ENCODE assay signal across 8 cellular contexts in genomic region chr3:25897019-25897418, GRCh38.
DNase-seq lines count a peak whose midpoint lies in the region; ATAC-seq and TF ChIP-seq lines count a peak whose summit lies in the region.

No MANE protein-coding gene starts in this region.

- H3K4me1 Mint-ChIP-seq in activated CD8-positive, alpha-beta T cell treated with anti-CD3 and anti-CD28 coated beads for 36 hours (ENCODE audit: low read depth): peaks cover 4% of the 10 kb centered on the region
- peaks cover 5% of the 10 kb centered on the region for H3K4me1 Mint-ChIP-seq in activated CD8-positive, alpha-beta T cell treated with anti-CD3 and anti-CD28 coated beads, Interleukin-2, amount 10 ng/mL, durations not matched to agents 7 days and 5 days (ENCODE audit: low read depth)
- H3K4me1 Mint-ChIP-seq in nephron progenitor cell: no peaks in the 10 kb centered on the region

- peak; percentile 23 for DNase-seq in activated CD8-positive, alpha-beta T cell treated with anti-CD3 and anti-CD28 coated beads for 36 hours
- DNase-seq in activated CD8-positive, alpha-beta T cell treated with anti-CD3 and anti-CD28 coated beads, Interleukin-2, amount 10 ng/mL, durations not matched to agents 7 days and 5 days: no peak
- peak; percentile 33 for DNase-seq in RPMI7951 (ENCODE audit: low read depth)
- peak; percentile 31 for DNase-seq in nephron progenitor cell
- DNase-seq in SKM-1 (lab: John Stamatoyannopoulos, UW; ENCODE audit: unreplicated experiment): no peak
- DNase-seq in activated CD4-positive, alpha-beta T cell treated with anti-CD3 and anti-CD28 coated beads, Interleukin-2, amount 50 U/mL, for 48 hours: no peak

- H3K9me3 Mint-ChIP-seq in activated CD8-positive, alpha-beta T cell treated with anti-CD3 and anti-CD28 coated beads for 36 hours: no peaks in the 10 kb centered on the region
- no peaks in the 10 kb centered on the region for H3K9me3 Mint-ChIP-seq in activated CD8-positive, alpha-beta T cell treated with anti-CD3 and anti-CD28 coated beads, Interleukin-2, amount 10 ng/mL, durations not matched to agents 7 days and 5 days (ENCODE audit: insufficient read depth)
- no peaks in the 10 kb centered on the region for H3K9me3 Mint-ChIP-seq in nephron progenitor cell

- POLR2A ChIA-PET in activated CD8-positive, alpha-beta T cell treated with anti-CD3 and anti-CD28 coated beads for 36 hours (lab: Charles Lee): no interaction called here
- POLR2A ChIA-PET in activated CD8-positive, alpha-beta T cell treated with anti-CD3 and anti-CD28 coated beads, Interleukin-2, amount 10 ng/mL, durations not matched to agents 7 days and 5 days (lab: Charles Lee): no interaction called here

- H3K27ac Mint-ChIP-seq in activated CD8-positive, alpha-beta T cell treated with anti-CD3 and anti-CD28 coated beads for 36 hours: no peak overlapping the region
- H3K27ac Mint-ChIP-seq in activated CD8-positive, alpha-beta T cell treated with anti-CD3 and anti-CD28 coated beads, Interleukin-2, amount 10 ng/mL, durations not matched to agents 7 days and 5 days: no peak overlapping the region
- H3K27ac Mint-ChIP-seq in nephron progenitor cell: no peak overlapping the region

- H3K4me3 Mint-ChIP-seq in activated CD8-positive, alpha-beta T cell treated with anti-CD3 and anti-CD28 coated beads for 36 hours: no peak overlapping the region
- no peak overlapping the region for H3K4me3 Mint-ChIP-seq in activated CD8-positive, alpha-beta T cell treated with anti-CD3 and anti-CD28 coated beads, Interleukin-2, amount 10 ng/mL, durations not matched to agents 7 days and 5 days
- H3K4me3 Mint-ChIP-seq in nephron progenitor cell: no peak overlapping the region

- no peaks in the 10 kb centered on the region for H3K27me3 Mint-ChIP-seq in activated CD8-positive, alpha-beta T cell treated with anti-CD3 and anti-CD28 coated beads for 36 hours
- H3K27me3 Mint-ChIP-seq in activated CD8-positive, alpha-beta T cell treated with anti-CD3 and anti-CD28 coated beads, Interleukin-2, amount 10 ng/mL, durations not matched to agents 7 days and 5 days (ENCODE audit: low read depth): no peaks in the 10 kb centered on the region
- no peaks in the 10 kb centered on the region for H3K27me3 Mint-ChIP-seq in nephron progenitor cell (ENCODE audit: low read depth, poor library complexity)

- H3K36me3 Mint-ChIP-seq in activated CD8-positive, alpha-beta T cell treated with anti-CD3 and anti-CD28 coated beads for 36 hours (ENCODE audit: low read depth): no peaks in the 10 kb centered on the region
- no peaks in the 10 kb centered on the region for H3K36me3 Mint-ChIP-seq in activated CD8-positive, alpha-beta T cell treated with anti-CD3 and anti-CD28 coated beads, Interleukin-2, amount 10 ng/mL, durations not matched to agents 7 days and 5 days (ENCODE audit: low read depth)
- no peaks in the 10 kb centered on the region for H3K36me3 Mint-ChIP-seq in nephron progenitor cell (ENCODE audit: low read depth)

- CTCF ChIA-PET in activated CD8-positive, alpha-beta T cell treated with anti-CD3 and anti-CD28 coated beads for 36 hours (lab: Charles Lee): no interaction called here
- CTCF ChIA-PET in activated CD8-positive, alpha-beta T cell treated with anti-CD3 and anti-CD28 coated beads, Interleukin-2, amount 10 ng/mL, durations not matched to agents 7 days and 5 days (lab: Charles Lee): no interaction called here

- peak; percentile 30 for ATAC-seq in activated CD8-positive, alpha-beta T cell treated with anti-CD3 and anti-CD28 coated beads for 36 hours
- no peak for ATAC-seq in activated CD8-positive, alpha-beta T cell treated with anti-CD3 and anti-CD28 coated beads, Interleukin-2, amount 10 ng/mL, durations not matched to agents 7 days and 5 days
- ATAC-seq in HG02884 (IDR thresholded peaks at IDR 0.05; ENCODE audit: unreplicated experiment): peak; percentile 64
- no peak for ATAC-seq in HG02763 (IDR thresholded peaks at IDR 0.05; ENCODE audit: unreplicated experiment)

- TF ChIP-seq CTCF in activated CD8-positive, alpha-beta T cell treated with anti-CD3 and anti-CD28 coated beads for 36 hours (IDR thresholded peaks at IDR 0.05): peak; percentile 13
- TF ChIP-seq CTCF in nephron progenitor cell (IDR thresholded peaks at IDR 0.05): peak; percentile 53

- intact Hi-C loops in activated CD8-positive, alpha-beta T cell treated with anti-CD3 and anti-CD28 coated beads for 36 hours (cut with micrococcal nuclease): no loop called here

Comparison
In these comparisons a context has a peak if more than half of its experiments do, and no peak if none do; other contexts are left out.
1. ATAC-seq: peak in activated CD8-positive, alpha-beta T cell treated with anti-CD3 and anti-CD28 coated beads for 36 hours (single experiment) and HG02884 (single experiment); none in activated CD8-positive, alpha-beta T cell treated with anti-CD3 and anti-CD28 coated beads, Interleukin-2, amount 10 ng/mL, durations not matched to agents 7 days and 5 days (single experiment) and HG02763 (single experiment).
2. DNase-seq: peak in activated CD8-positive, alpha-beta T cell treated with anti-CD3 and anti-CD28 coated beads for 36 hours (single experiment), RPMI7951 (single experiment) and nephron progenitor cell (single experiment); none in activated CD8-positive, alpha-beta T cell treated with anti-CD3 and anti-CD28 coated beads, Interleukin-2, amount 10 ng/mL, durations not matched to agents 7 days and 5 days (single experiment), SKM-1 (single experiment) and activated CD4-positive, alpha-beta T cell treated with anti-CD3 and anti-CD28 coated beads, Interleukin-2, amount 50 U/mL, for 48 hours (0 of 2).